13 cellular contexts compared by ENCODE assay signal in the genomic region with DNA sequence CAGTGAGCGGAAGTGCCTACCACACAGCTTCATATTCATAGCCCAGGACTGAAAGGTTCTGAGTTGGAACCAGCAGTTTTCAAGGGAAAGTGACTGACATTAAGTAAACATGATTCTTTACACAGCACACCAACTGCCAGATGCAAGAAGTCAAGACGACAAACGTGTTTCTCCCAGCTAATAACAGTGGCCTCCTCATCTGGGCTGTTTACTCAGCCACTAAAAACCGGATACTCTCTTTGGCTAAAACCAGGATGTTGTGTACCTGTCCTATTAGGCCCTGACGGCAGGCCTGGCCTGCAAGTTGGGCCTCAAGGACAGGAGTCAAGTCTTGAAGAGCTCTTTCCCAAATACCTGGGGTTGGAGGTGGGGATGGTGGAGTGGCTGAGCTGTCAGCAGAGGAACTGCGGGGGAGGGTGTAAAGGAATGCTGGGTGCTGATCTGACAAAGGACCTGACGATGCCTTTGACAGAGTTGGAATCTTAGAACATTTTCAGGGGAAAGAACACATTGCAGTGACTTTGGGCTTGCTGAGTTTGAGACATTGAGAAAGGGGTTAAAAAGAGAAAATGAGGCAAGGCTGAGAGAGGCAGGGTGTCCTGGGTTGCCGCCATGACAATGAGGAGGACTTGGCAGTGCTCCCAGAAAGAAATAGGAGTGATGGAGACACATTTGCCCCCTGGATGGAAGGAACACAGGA. TPM values are rescaled to one million over a fixed set of nuclear protein-coding genes. Genes with fewer than 3 reads are reported as not detected.
A peak's percentile ranks its signal among the peaks of the same experiment; 100 is the strongest.
DNase-seq lines count a peak whose midpoint lies in the region; ATAC-seq and TF ChIP-seq lines count a peak whose summit lies in the region.
"Had no signal": no experiment of that assay in that cellular context is flagged by ENCODE, and none has a peak within 500 bp of the region (broad histone marks: within the 10 kb centered on the region; RNA-seq: fewer than 3 reads in every experiment).

No MANE protein-coding gene starts in this region.

- H2AFZ ChIP-seq in OCI-LY3 (ENCODE audit: low read depth, low read length), result no peak overlapping the region

- H3K4me3 ChIP-seq in OCI-LY3 (ENCODE audit: low read length), result no peak overlapping the region
- H3K4me3 ChIP-seq in left lung, result no peak overlapping the region
- no peak overlapping the region for H3K4me3 ChIP-seq in CD4-positive, alpha-beta memory T cell (ENCODE audit: low read length in 2 of 2)

- CTCF ChIA-PET in CD4-positive, alpha-beta memory T cell (lab: Charles Lee; ENCODE audit: partially characterized antibody), result no interaction called here

- no peak overlapping the region for H3K9ac ChIP-seq in OCI-LY3 (ENCODE audit: low read length)

- in situ Hi-C loops in GM13977 (cut with MboI; ENCODE audit: low pct_unique_long_range_greater_than_20kb, low sequenced_read_pairs, unreplicated experiment), result no loop called here

- H3K4me2 ChIP-seq in OCI-LY3 (ENCODE audit: low read length), result no peak overlapping the region

- H4K20me1 ChIP-seq in OCI-LY3 (ENCODE audit: insufficient read depth, low read length), result peaks cover 32% of the 10 kb centered on the region

- ATAC-seq in left lung (peak; percentile 85), HG03097 (IDR thresholded peaks at IDR 0.05; ENCODE audit: low FRiP score, unreplicated experiment) (no peak)
- no peak for ATAC-seq in activated T-helper 17 cell treated with anti-CD3 and anti-CD28 coated beads, Interleukin-2, amount 50 U/mL, for 72 hours (replicated peaks)
- ATAC-seq: Right ventricle myocardium inferior had no signal

- no peaks in the 10 kb centered on the region for H3K9me3 Mint-ChIP-seq in CD4-positive, alpha-beta memory T cell
- no peaks in the 10 kb centered on the region for H3K9me3 Mint-ChIP-seq in activated T-helper 17 cell treated with anti-CD3 and anti-CD28 coated beads, Interleukin-2, amount 50 U/mL, for 72 hours
- H3K9me3 Mint-ChIP-seq: activated CD4-positive, alpha-beta T cell treated with anti-CD3 and anti-CD28 coated beads, Interleukin-2, amount 10 ng/mL, durations not matched to agents 7 days and 5 days; T-helper 2 cell treated with Interferon-gamma antibody and Interleukin-4, amounts not matched to agents 5 μg/mL and 100 μg/mL, for 36 hours had no signal

- H3K36me3 ChIP-seq in OCI-LY3 (replicated peaks; ENCODE audit: low read depth, low read length), result peaks cover 29% of the 10 kb centered on the region
- no peaks in the 10 kb centered on the region for H3K36me3 ChIP-seq in left lung
- no peaks in the 10 kb centered on the region for H3K36me3 ChIP-seq in CD4-positive, alpha-beta memory T cell (ENCODE audit: insufficient read depth, low read length)

- no peak overlapping the region for H3K4me3 Mint-ChIP-seq in CD4-positive, alpha-beta memory T cell
- no peak overlapping the region for H3K4me3 Mint-ChIP-seq in activated T-helper 17 cell treated with anti-CD3 and anti-CD28 coated beads, Interleukin-2, amount 50 U/mL, for 72 hours
- H3K4me3 Mint-ChIP-seq: activated CD4-positive, alpha-beta T cell treated with anti-CD3 and anti-CD28 coated beads, Interleukin-2, amount 10 ng/mL, durations not matched to agents 7 days and 5 days; T-helper 2 cell treated with Interferon-gamma antibody and Interleukin-4, amounts not matched to agents 5 μg/mL and 100 μg/mL, for 36 hours had no signal

- TF ChIP-seq CTCF in 22Rv1 (IDR thresholded peaks at IDR 0.05) (no peak), OCI-LY3 (IDR thresholded peaks at IDR 0.05; ENCODE audit: low read depth, low read length) (no peak), left lung (IDR thresholded peaks at IDR 0.05) (no peak), GM13977 (IDR thresholded peaks at IDR 0.05; ENCODE audit: extremely low read depth, insufficient read depth, missing control alignments) (no peak)

- no peaks in the 10 kb centered on the region for H3K36me3 Mint-ChIP-seq in CD4-positive, alpha-beta memory T cell
- no peaks in the 10 kb centered on the region for H3K36me3 Mint-ChIP-seq in activated T-helper 17 cell treated with anti-CD3 and anti-CD28 coated beads, Interleukin-2, amount 50 U/mL, for 72 hours (ENCODE audit: low read depth)

- H3K27ac Mint-ChIP-seq in CD4-positive, alpha-beta memory T cell, result no peak overlapping the region
- H3K27ac Mint-ChIP-seq in activated T-helper 17 cell treated with anti-CD3 and anti-CD28 coated beads, Interleukin-2, amount 50 U/mL, for 72 hours, result no peak overlapping the region
- H3K27ac Mint-ChIP-seq: activated CD4-positive, alpha-beta T cell treated with anti-CD3 and anti-CD28 coated beads, Interleukin-2, amount 10 ng/mL, durations not matched to agents 7 days and 5 days; T-helper 2 cell treated with Interferon-gamma antibody and Interleukin-4, amounts not matched to agents 5 μg/mL and 100 μg/mL, for 36 hours had no signal

- H3K27ac ChIP-seq in 22Rv1, result peak overlapping the region; percentile 61
- H3K27ac ChIP-seq in OCI-LY3 (ENCODE audit: low read length), result peak overlapping the region; percentile 25; the same call in 1 of the 2 replicates
- H3K27ac ChIP-seq in left lung, result peak overlapping the region; percentile 2 to 23
- H3K27ac ChIP-seq in CD4-positive, alpha-beta memory T cell (ENCODE audit: low read depth, low read length), result no peak overlapping the region

- intact Hi-C loops in left lung (cut with DNase I), result no loop called here
- intact Hi-C loops in CD4-positive, alpha-beta memory T cell (cut with micrococcal nuclease), result no loop called here

- DNase-seq in HT-29 (ENCODE audit: low spot score) (peak; percentile 45), left lung (peak; percentile 68 to 74), GM13977 (ENCODE audit: low spot score) (no peak)
- DNase-seq in CD4-positive, alpha-beta memory T cell, result no peak
- DNase-seq: activated CD4-positive, alpha-beta T cell treated with anti-CD3 and anti-CD28 coated beads, Interleukin-2, amount 10 ng/mL, durations not matched to agents 7 days and 5 days; DMS 273 treated with DMSO at 0.1 percent for 48 hours; NCI-H524 treated with DMSO at 0.1 percent for 48 hours had no signal

- peaks cover 3 to 16% of the 10 kb centered on the region in 2 donors for H3K27me3 Mint-ChIP-seq in CD4-positive, alpha-beta memory T cell
- peaks cover 23% of the 10 kb centered on the region for H3K27me3 Mint-ChIP-seq in activated T-helper 17 cell treated with anti-CD3 and anti-CD28 coated beads, Interleukin-2, amount 50 U/mL, for 72 hours

- H3K4me1 ChIP-seq in OCI-LY3 (ENCODE audit: low read length), result peaks cover 80% of the 10 kb centered on the region
- peaks cover 10 to 27% of the 10 kb centered on the region in 2 donors for H3K4me1 ChIP-seq in left lung
- H3K4me1 ChIP-seq in CD4-positive, alpha-beta memory T cell (ENCODE audit: insufficient read depth, low read length), result no peaks in the 10 kb centered on the region

- POLR2A ChIA-PET in CD4-positive, alpha-beta memory T cell (lab: Charles Lee; ENCODE audit: partially characterized antibody), result no interaction called here

- H3K9me3 ChIP-seq in OCI-LY3 (ENCODE audit: insufficient read depth, low read length) (no peaks in the 10 kb centered on the region), left lung (no peaks in the 10 kb centered on the region)
- no peaks in the 10 kb centered on the region for H3K9me3 ChIP-seq in CD4-positive, alpha-beta memory T cell (ENCODE audit: control insufficient read depth in 1 of 2, low read length in 2 of 2)

- H3K4me1 Mint-ChIP-seq in CD4-positive, alpha-beta memory T cell, result peaks cover 0 to 10% (median 3%) of the 10 kb centered on the region in 4 donors
- H3K4me1 Mint-ChIP-seq in activated T-helper 17 cell treated with anti-CD3 and anti-CD28 coated beads, Interleukin-2, amount 50 U/mL, for 72 hours, result no peaks in the 10 kb centered on the region

- no peaks in the 10 kb centered on the region for H3K79me2 ChIP-seq in OCI-LY3 (ENCODE audit: low read length)

- H3K27me3 ChIP-seq in OCI-LY3 (ENCODE audit: low read depth, low read length) (no peaks in the 10 kb centered on the region), left lung (no peaks in the 10 kb centered on the region)
- H3K27me3 ChIP-seq in CD4-positive, alpha-beta memory T cell (ENCODE audit: insufficient read depth, low read length), result no peaks in the 10 kb centered on the region

RNA-seq across cellular contexts. Expression of gene STEAP1B, which starts 57.7 kb away (rescaled TPM):
- total RNA-seq in HT-29 (2014; rRNA removed; shearing (Covaris generic)), result not detected in 2 replicates
- 1 to 10 TPM in 1 of 2 donors, under 1 TPM in 1; 0.85 to 1.3 TPM for total RNA-seq in left lung
- total RNA-seq in CD4-positive, alpha-beta memory T cell, result not detected
- not detected for polyA plus RNA-seq in CD4-positive, alpha-beta memory T cell
- total RNA-seq in activated T-helper 17 cell treated with anti-CD3 and anti-CD28 coated beads, Interleukin-2, amount 50 U/mL, for 72 hours, result under 1 TPM in 1 of 2 donors, not detected in 1; 0.32 TPM
- total RNA-seq: Right ventricle myocardium inferior had no signal

Comparison
In these comparisons a context has a peak if more than half of its experiments do, and no peak if none do; other contexts are left out.
1. DNase-seq: peak in HT-29 (single experiment) and left lung (2 of 2); none in CD4-positive, alpha-beta memory T cell (0 of 5) and GM13977 (single experiment).